21 cellular contexts compared by ENCODE assay signal in genomic region chr19:5663904-5664303, GRCh38. TPM values are rescaled to one million over a fixed set of nuclear protein-coding genes. Genes with fewer than 3 reads are reported as not detected.
A peak's percentile ranks its signal among the peaks of the same experiment; 100 is the strongest.
DNase-seq lines count a peak whose midpoint lies in the region; ATAC-seq, FAIRE-seq and TF ChIP-seq lines count a peak whose summit lies in the region.
"Had no signal": no experiment of that assay in that cellular context is flagged by ENCODE, and none has a peak within 500 bp of the region (broad histone marks: within the 10 kb centered on the region; RNA-seq: fewer than 3 reads in every experiment).

No MANE protein-coding gene starts in this region.

- intact Hi-C loops in HepG2 (cut with micrococcal nuclease; ENCODE audit: unreplicated experiment): no loop called here
- intact Hi-C loops in kidney (cut with DNase I): no loop called here
- intact Hi-C loops in gastrocnemius medialis (cut with DNase I; ENCODE audit: low total_unique reads): no loop called here

- no peak overlapping the region for H3K4me3 Mint-ChIP-seq in T-helper 17 cell
- H3K4me3 Mint-ChIP-seq: CD14-positive monocyte; CD8-positive, alpha-beta T cell; HFFc6 had no signal

- in situ Hi-C loops in HepG2 (cut with HindIII; ENCODE audit: extremely low pct_ligation_motif_present, low pct_unique_long_range_greater_than_20kb): no loop called here
- in situ Hi-C loops in gastrocnemius medialis (cut with MboI; ENCODE audit: low sequenced_read_pairs in 4 of 4): no loop called here

- CTCF ChIA-PET in HepG2 (lab: Yijun Ruan, JAX; ENCODE audit: low intra/inter-chr PET ratio, low total read pairs): no interaction called here
- CTCF ChIA-PET in SK-N-SH (lab: Yijun Ruan, JAX): no interaction called here

- no peaks in the 10 kb centered on the region for H3K79me2 ChIP-seq in HepG2 (ENCODE audit: insufficient read depth, low read length)
- 0 out of 2 replicates have a peak, but pooled peaks cover 3% of the 10 kb centered on the region for H3K79me2 ChIP-seq in SK-N-SH (ENCODE audit: insufficient read depth)

- WGBS in liver: 96% methylated on average over 17 of the region's 17 CpGs
- 96% methylated on average over 16 of the region's 17 CpGs for WGBS in HepG2 (ENCODE audit: low lambda C conversion rate)
- WGBS in SK-N-SH (ENCODE audit: low lambda C conversion rate): 98% methylated on average over 10 of the region's 17 CpGs

- peak overlapping the region; percentile 32 to 64 for H3K27ac ChIP-seq in liver (ENCODE audit: low read depth in 1 of 2, low read length in 2 of 2)
- no peak overlapping the region for H3K27ac ChIP-seq in HepG2 (ENCODE audit: extremely low read length, insufficient read depth, low read length)
- H3K27ac ChIP-seq in kidney (ENCODE audit: low read depth in 2 of 2, low read length in 2 of 2): no peak overlapping the region
- peak overlapping the region; percentile 41 to 76 (median 68) for H3K27ac ChIP-seq in gastrocnemius medialis
- H3K27ac ChIP-seq in SK-N-SH (ENCODE audit: low read depth in 2 of 2, low read length in 1 of 2): no peak overlapping the region
- H3K27ac ChIP-seq: BLaER1, HL-60 had no signal

- H3K4me2 ChIP-seq in HepG2 (ENCODE audit: low read depth, low read length) (no peak overlapping the region), SK-N-SH (no peak overlapping the region)
- H3K4me2 ChIP-seq: BLaER1 had no signal

- TF ChIP-seq RAD21 in liver (IDR thresholded peaks at IDR 0.05) (no peak), HepG2 (CRISPR knock-in tag; IDR thresholded peaks at IDR 0.05) (no peak), SK-N-SH (IDR thresholded peaks at IDR 0.05; ENCODE audit: low read length) (no peak)

- BruUV-seq in HepG2 (replicated peaks; lab: Mats Ljungman, UMichigan): no TSS peak

- no peaks in the 10 kb centered on the region for H3K27me3 Mint-ChIP-seq in T-helper 17 cell

- POLR2A ChIA-PET in HepG2 (lab: Yijun Ruan, JAX): no interaction called here
- POLR2A ChIA-PET in SK-N-SH (lab: Yijun Ruan, JAX): no interaction called here

- peak overlapping the region; percentile 65 for H3K27ac Mint-ChIP-seq in T-helper 17 cell

- no peak for TF ChIP-seq POLR2A in HepG2 (IDR thresholded peaks at IDR 0.05; ENCODE audit: insufficient read depth in 1 of 2, low read depth in 2 of 2, low read length in 2 of 2)
- TF ChIP-seq POLR2A in gastrocnemius medialis (IDR thresholded peaks at IDR 0.05): no peak

- H3K9me3 ChIP-seq in liver (ENCODE audit: control insufficient read depth in 4 of 4, low read length in 3 of 4): no peaks in the 10 kb centered on the region
- no peaks in the 10 kb centered on the region for H3K9me3 ChIP-seq in HepG2 (ENCODE audit: low read length)
- no peaks in the 10 kb centered on the region for H3K9me3 ChIP-seq in T-helper 17 cell (ENCODE audit: control insufficient read depth, low read length, poor library complexity, severe bottlenecking)
- no peaks in the 10 kb centered on the region for H3K9me3 ChIP-seq in kidney (ENCODE audit: control insufficient read depth in 1 of 2, low read length in 2 of 2)
- H3K9me3 ChIP-seq in gastrocnemius medialis: no peaks in the 10 kb centered on the region
- H3K9me3 ChIP-seq in SK-N-SH: no peaks in the 10 kb centered on the region
- H3K9me3 ChIP-seq: BLaER1 had no signal

- H2AFZ ChIP-seq in HepG2 (ENCODE audit: low read length) (no peak overlapping the region), SK-N-SH (ENCODE audit: low read depth) (no peak overlapping the region)

- H3K27me3 ChIP-seq in liver (ENCODE audit: control insufficient read depth in 4 of 4, insufficient read depth in 4 of 4, low read length in 3 of 4): no peaks in the 10 kb centered on the region
- no peaks in the 10 kb centered on the region for H3K27me3 ChIP-seq in HepG2 (ENCODE audit: control insufficient read depth in 1 of 2, insufficient read depth in 2 of 2, low read length in 2 of 2)
- H3K27me3 ChIP-seq in gastrocnemius medialis: no peaks in the 10 kb centered on the region
- H3K27me3 ChIP-seq in SK-N-SH (ENCODE audit: insufficient read depth): no peaks in the 10 kb centered on the region
- H3K27me3 ChIP-seq: BLaER1 had no signal

- DNase-seq in HepG2 (ENCODE audit: low spot score) (no peak), T-helper 17 cell (no peak), kidney (peak; percentile 69), gastrocnemius medialis (no peak), GM10266 (ENCODE audit: extremely low spot score) (no peak), SK-N-SH (no peak), CD1c-positive myeloid dendritic cell (ENCODE audit: extremely low spot score) (no peak)
- DNase-seq: 8988T; Calu3; CD8-positive, alpha-beta T cell; DMS79 treated with DMSO at 0.1 percent for 48 hours; GF-D8; GOT3; H7; HFFc6 had no signal

- H3F3A ChIP-seq in SK-N-SH (replicated peaks; ENCODE audit: insufficient read depth): no peaks in the 10 kb centered on the region

- TF ChIP-seq EP300 in HepG2 (IDR thresholded peaks at IDR 0.05; ENCODE audit: low read depth in 2 of 2, low read length in 2 of 2) (no peak), HepG2 (CRISPR knock-in tag; IDR thresholded peaks at IDR 0.05; ENCODE audit: borderline replicate concordance) (no peak), SK-N-SH (IDR thresholded peaks at IDR 0.05; ENCODE audit: borderline replicate concordance in 1 of 2, low read depth in 1 of 2, low read length in 1 of 2) (no peak)

- no peak for ATAC-seq in HepG2
- no peak for ATAC-seq in T-helper 17 cell
- ATAC-seq in gastrocnemius medialis: no peak
- ATAC-seq: CD8-positive, alpha-beta T cell; GM12878; HCT116 had no signal

- H3K9ac ChIP-seq in liver (ENCODE audit: low read depth in 1 of 2, low read length in 2 of 2): no peak overlapping the region
- no peak overlapping the region for H3K9ac ChIP-seq in HepG2 (ENCODE audit: insufficient read depth, low read depth, low read length)
- no peak overlapping the region for H3K9ac ChIP-seq in kidney (ENCODE audit: low read length in 2 of 2)
- H3K9ac ChIP-seq in SK-N-SH: no peak overlapping the region
- H3K9ac ChIP-seq: BLaER1 had no signal

- no peak overlapping the region for H3K4me3 ChIP-seq in liver (ENCODE audit: low read depth in 1 of 3, low read length in 3 of 3)
- no peak overlapping the region for H3K4me3 ChIP-seq in HepG2 (replicated peaks in 1 of 3; ENCODE audit: insufficient read depth in 1 of 3, low read depth in 2 of 3, low read length in 3 of 3)
- no peak overlapping the region for H3K4me3 ChIP-seq in kidney (ENCODE audit: low read length in 2 of 2)
- no peak overlapping the region for H3K4me3 ChIP-seq in gastrocnemius medialis
- H3K4me3 ChIP-seq in SK-N-SH (ENCODE audit: low read depth in 2 of 2, low read length in 1 of 2): no peak overlapping the region
- H3K4me3 ChIP-seq: BLaER1, GM12878 had no signal

- H3K4me1 ChIP-seq in liver (ENCODE audit: control insufficient read depth in 4 of 4, insufficient read depth in 4 of 4, low read length in 3 of 4) (peaks cover 2 to 21% (median 13%) of the 10 kb centered on the region in 4 donors), HepG2 (ENCODE audit: insufficient read depth, low read length) (peaks cover 15% of the 10 kb centered on the region), kidney (ENCODE audit: control insufficient read depth in 1 of 2, insufficient read depth in 1 of 2, low read depth in 1 of 2, low read length in 2 of 2) (peaks cover 6% of the 10 kb centered on the region in 2 donors), gastrocnemius medialis (peaks cover 0 to 9% of the 10 kb centered on the region in 2 donors), SK-N-SH (ENCODE audit: control insufficient read depth in 1 of 2, insufficient read depth in 2 of 2, low read depth in 1 of 2, low read length in 1 of 2) (no peaks in the 10 kb centered on the region)
- H3K4me1 ChIP-seq: BLaER1 had no signal

- no peaks in the 10 kb centered on the region for H3K36me3 Mint-ChIP-seq in T-helper 17 cell (ENCODE audit: low read depth)

- no peak for TF ChIP-seq CTCF in liver (IDR thresholded peaks at IDR 0.05; ENCODE audit: low read depth, low read length, missing input control)
- TF ChIP-seq CTCF in HepG2 (CRISPR knock-in tag; IDR thresholded peaks at IDR 0.05): no peak
- no peak for TF ChIP-seq CTCF in kidney (IDR thresholded peaks at IDR 0.05; ENCODE audit: borderline replicate concordance, extremely low read depth, insufficient read depth)
- no peak for TF ChIP-seq CTCF in gastrocnemius medialis (IDR thresholded peaks at IDR 0.05 in 4 of 5, conservative IDR thresholded peaks at IDR 0.05 in 1 of 5)
- no peak for TF ChIP-seq CTCF in GM10266 (IDR thresholded peaks at IDR 0.05; ENCODE audit: control insufficient read depth, insufficient read depth, low read depth, missing control alignments)
- TF ChIP-seq CTCF in SK-N-SH (IDR thresholded peaks at IDR 0.05): no peak

- H3K4me1 Mint-ChIP-seq in T-helper 17 cell: no peaks in the 10 kb centered on the region
- H3K4me1 Mint-ChIP-seq: CD14-positive monocyte had no signal

- H3K36me3 ChIP-seq in liver (ENCODE audit: control insufficient read depth in 4 of 4, insufficient read depth in 3 of 4, low read depth in 1 of 4, low read length in 3 of 4) (peaks cover 32 to 89% (median 58%) of the 10 kb centered on the region in 4 donors), HepG2 (replicated peaks in 1 of 2; ENCODE audit: control insufficient read depth in 1 of 2, insufficient read depth in 2 of 2, low read length in 2 of 2) (peaks cover 54 to 83% of the 10 kb centered on the region in 2 experiments), kidney (ENCODE audit: control insufficient read depth in 1 of 2, insufficient read depth in 2 of 2, low read length in 2 of 2) (peaks cover 53 to 68% of the 10 kb centered on the region in 2 donors), gastrocnemius medialis (peaks cover 3 to 100% of the 10 kb centered on the region in 2 donors), SK-N-SH (replicated peaks in 1 of 2; ENCODE audit: control insufficient read depth in 1 of 2, insufficient read depth in 2 of 2, low read length in 1 of 2) (peaks cover 47 to 73% of the 10 kb centered on the region in 2 experiments)

- FAIRE-seq in HepG2 (lab: Jason Lieb, UNC): no peak
- no peak for FAIRE-seq in kidney (lab: Jason Lieb, UNC)
- FAIRE-seq: GM12878 had no signal

- H4K20me1 ChIP-seq in HepG2 (ENCODE audit: insufficient read depth, low read length) (0 out of 2 replicates have a peak, but pooled peaks cover 9% of the 10 kb centered on the region), SK-N-SH (ENCODE audit: insufficient read depth) (no peaks in the 10 kb centered on the region)

- H3K9me2 ChIP-seq in SK-N-SH: no peaks in the 10 kb centered on the region

RNA-seq across cellular contexts. Expression of gene MICOS13, which starts 16.4 kb away (rescaled TPM):
- total RNA-seq in liver: 10 to 100 TPM; 11.5 to 19.0 TPM
- polyA plus RNA-seq in liver: 10 to 100 TPM; 42.7 to 84.0 TPM
- total RNA-seq in HepG2 (2016; rRNA removed; fragmentation: Illumina TruSeq; extraction: Trizol): 35.4 and 37.9 TPM in 2 replicates
- 20.7 and 21.7 TPM in 2 replicates for total RNA-seq in HepG2 (2016; cell fraction: cytosol; rRNA removed; fragmentation: Illumina TruSeq; extraction: Trizol; ENCODE audit: low read depth)
- 38.9 and 39.8 TPM in 2 replicates for total RNA-seq in HepG2 (2016; cell fraction: insoluble cytoplasmic fraction; rRNA removed; fragmentation: Illumina TruSeq; extraction: Trizol)
- total RNA-seq in HepG2 (2016; cell fraction: membrane; rRNA removed; fragmentation: Illumina TruSeq; extraction: Trizol): 22.9 and 26.0 TPM in 2 replicates
- 18.4 and 19.8 TPM in 2 replicates for total RNA-seq in HepG2 (2016; cell fraction: nucleus; rRNA removed; fragmentation: Illumina TruSeq; extraction: Trizol)
- 28.8 and 40.0 TPM in 2 replicates for polyA plus RNA-seq in HepG2 (2011; rRNA removed)
- polyA plus RNA-seq in HepG2 (2011; cell fraction: cytosol; rRNA removed): 16.8 and 30.9 TPM in 2 replicates
- polyA plus RNA-seq in HepG2 (2011; cell fraction: nucleus; rRNA removed): 13.2 and 15.1 TPM in 2 replicates
- polyA plus RNA-seq in HepG2 (2012): 13.1 and 19.3 TPM in 2 replicates
- 20.6 and 24.5 TPM in 2 replicates for polyA plus RNA-seq in HepG2 (2016; cell fraction: cytosol; fragmentation: Illumina TruSeq; extraction: Trizol; ENCODE audit: low read depth)
- 37.7 and 43.8 TPM in 2 replicates for polyA plus RNA-seq in HepG2 (2016; cell fraction: insoluble cytoplasmic fraction; fragmentation: Illumina TruSeq; extraction: Trizol; ENCODE audit: low read depth)
- 19.5 and 22.0 TPM in 2 replicates for polyA plus RNA-seq in HepG2 (2016; cell fraction: membrane; fragmentation: Illumina TruSeq; extraction: Trizol; ENCODE audit: low read depth)
- polyA plus RNA-seq in HepG2 (2016; cell fraction: nucleus; fragmentation: Illumina TruSeq; extraction: Trizol; ENCODE audit: insufficient read depth, low read depth): 32.1 and 41.0 TPM in 2 replicates
- polyA minus RNA-seq in HepG2 (2011; rRNA and poly(A)+ RNA removed; ENCODE audit: low replicate concordance): 14.6 and 22.6 TPM in 2 replicates
- polyA minus RNA-seq in HepG2 (2011; cell fraction: cytosol; rRNA and poly(A)+ RNA removed): 6.3 and 9.1 TPM in 2 replicates
- polyA minus RNA-seq in HepG2 (2011; cell fraction: nucleus; rRNA and poly(A)+ RNA removed): 6.0 and 7.5 TPM in 2 replicates
- 10 to 100 TPM; 26.9 to 27.9 TPM for total RNA-seq in T-helper 17 cell
- 74.6 TPM for total RNA-seq in kidney
- 244 TPM for polyA plus RNA-seq in kidney (ENCODE audit: insufficient read depth, low read depth, low replicate concordance)
- total RNA-seq in gastrocnemius medialis: 100 to 1,000 TPM in 1 of 4 donors, 10 to 100 TPM in 3; 45.7 to 122 (median 74.8) TPM
- polyA plus RNA-seq in SK-N-SH (2012; rRNA removed): 112 and 116 TPM in 2 replicates
- polyA plus RNA-seq in SK-N-SH (2012; cell fraction: cytosol; rRNA removed): 56.7 and 76.6 TPM in 2 replicates
- polyA plus RNA-seq in SK-N-SH (2012; cell fraction: nucleus; rRNA removed): 54.9 and 78.4 TPM in 2 replicates

RNA-seq across cellular contexts. Expression of gene HSD11B1L, which starts 16.9 kb away (rescaled TPM):
- total RNA-seq in liver (1 to 10 TPM; 1.3 to 1.4 TPM), HepG2 (2016; rRNA removed; fragmentation: Illumina TruSeq; extraction: Trizol) (2.8 TPM in 2 replicates), T-helper 17 cell (1 to 10 TPM; 1.4 to 3.1 TPM), kidney (7.8 TPM), gastrocnemius medialis (10 to 100 TPM in 3 of 4 donors, 1 to 10 TPM in 1; 5.8 to 33.2 (median 21.5) TPM)
- polyA plus RNA-seq in liver (1 to 10 TPM; 2.4 to 2.5 TPM), HepG2 (2011; rRNA removed) (3.9 and 4.6 TPM in 2 replicates), kidney (ENCODE audit: insufficient read depth, low read depth, low replicate concordance) (29.9 TPM), SK-N-SH (2012; rRNA removed) (52.0 and 53.3 TPM in 2 replicates)
- total RNA-seq in HepG2 (2016; cell fraction: cytosol; rRNA removed; fragmentation: Illumina TruSeq; extraction: Trizol; ENCODE audit: low read depth): 2.6 and 3.3 TPM in 2 replicates
- total RNA-seq in HepG2 (2016; cell fraction: insoluble cytoplasmic fraction; rRNA removed; fragmentation: Illumina TruSeq; extraction: Trizol): 1.6 and 2.1 TPM in 2 replicates
- 3.9 and 5.5 TPM in 2 replicates for total RNA-seq in HepG2 (2016; cell fraction: membrane; rRNA removed; fragmentation: Illumina TruSeq; extraction: Trizol)
- 0.81 and 0.94 TPM in 2 replicates for total RNA-seq in HepG2 (2016; cell fraction: nucleus; rRNA removed; fragmentation: Illumina TruSeq; extraction: Trizol)
- 4.2 and 6.2 TPM in 2 replicates for polyA plus RNA-seq in HepG2 (2011; cell fraction: cytosol; rRNA removed)
- 6.3 and 7.3 TPM in 2 replicates for polyA plus RNA-seq in HepG2 (2011; cell fraction: nucleus; rRNA removed)
- 1.9 and 3.0 TPM in 2 replicates for polyA plus RNA-seq in HepG2 (2012)
- 3.6 and 4.2 TPM in 2 replicates for polyA plus RNA-seq in HepG2 (2016; cell fraction: cytosol; fragmentation: Illumina TruSeq; extraction: Trizol; ENCODE audit: low read depth)
- polyA plus RNA-seq in HepG2 (2016; cell fraction: insoluble cytoplasmic fraction; fragmentation: Illumina TruSeq; extraction: Trizol; ENCODE audit: low read depth): 2.5 and 3.3 TPM in 2 replicates
- 3.3 and 3.5 TPM in 2 replicates for polyA plus RNA-seq in HepG2 (2016; cell fraction: membrane; fragmentation: Illumina TruSeq; extraction: Trizol; ENCODE audit: low read depth)
- polyA plus RNA-seq in HepG2 (2016; cell fraction: nucleus; fragmentation: Illumina TruSeq; extraction: Trizol; ENCODE audit: insufficient read depth, low read depth): 3.3 and 3.4 TPM in 2 replicates
- 0.21 and 1.8 TPM in 2 replicates for polyA minus RNA-seq in HepG2 (2011; rRNA and poly(A)+ RNA removed; ENCODE audit: low replicate concordance)
- polyA minus RNA-seq in HepG2 (2011; cell fraction: cytosol; rRNA and poly(A)+ RNA removed): 1.1 and 3.1 TPM in 2 replicates
- polyA minus RNA-seq in HepG2 (2011; cell fraction: nucleus; rRNA and poly(A)+ RNA removed): 0.52 and 1.1 TPM in 2 replicates
- 35.3 and 47.9 TPM in 2 replicates for polyA plus RNA-seq in SK-N-SH (2012; cell fraction: cytosol; rRNA removed)
- polyA plus RNA-seq in SK-N-SH (2012; cell fraction: nucleus; rRNA removed): 43.7 and 46.7 TPM in 2 replicates

RNA-seq across cellular contexts. Expression of gene RPL36, which starts 26.2 kb away (rescaled TPM):
- total RNA-seq in liver (100 to 1,000 TPM in 1 of 2 donors, 10 to 100 TPM in 1; 47.2 to 251 TPM), HepG2 (2016; rRNA removed; fragmentation: Illumina TruSeq; extraction: Trizol) (706 and 763 TPM in 2 replicates), T-helper 17 cell (1,000 to 10,000 TPM in 1 of 2 donors, 100 to 1,000 TPM in 1; 811 to 1,376 TPM), kidney (564 TPM), gastrocnemius medialis (100 to 1,000 TPM; 329 to 784 (median 462) TPM)
- polyA plus RNA-seq in liver (100 to 1,000 TPM; 390 to 556 TPM), HepG2 (2011; rRNA removed) (740 and 962 TPM in 2 replicates), kidney (ENCODE audit: insufficient read depth, low read depth, low replicate concordance) (1,593 TPM), SK-N-SH (2012; rRNA removed) (871 and 1,383 TPM in 2 replicates)
- 1,266 and 1,322 TPM in 2 replicates for total RNA-seq in HepG2 (2016; cell fraction: cytosol; rRNA removed; fragmentation: Illumina TruSeq; extraction: Trizol; ENCODE audit: low read depth)
- total RNA-seq in HepG2 (2016; cell fraction: insoluble cytoplasmic fraction; rRNA removed; fragmentation: Illumina TruSeq; extraction: Trizol): 739 and 797 TPM in 2 replicates
- total RNA-seq in HepG2 (2016; cell fraction: membrane; rRNA removed; fragmentation: Illumina TruSeq; extraction: Trizol): 1,622 and 1,758 TPM in 2 replicates
- total RNA-seq in HepG2 (2016; cell fraction: nucleus; rRNA removed; fragmentation: Illumina TruSeq; extraction: Trizol): 259 and 275 TPM in 2 replicates
- 548 and 718 TPM in 2 replicates for polyA plus RNA-seq in HepG2 (2011; cell fraction: cytosol; rRNA removed)
- 184 and 190 TPM in 2 replicates for polyA plus RNA-seq in HepG2 (2011; cell fraction: nucleus; rRNA removed)
- 1,022 and 1,044 TPM in 2 replicates for polyA plus RNA-seq in HepG2 (2012)
- polyA plus RNA-seq in HepG2 (2016; cell fraction: cytosol; fragmentation: Illumina TruSeq; extraction: Trizol; ENCODE audit: low read depth): 1,678 and 1,761 TPM in 2 replicates
- polyA plus RNA-seq in HepG2 (2016; cell fraction: insoluble cytoplasmic fraction; fragmentation: Illumina TruSeq; extraction: Trizol; ENCODE audit: low read depth): 756 and 780 TPM in 2 replicates
- 1,750 and 1,946 TPM in 2 replicates for polyA plus RNA-seq in HepG2 (2016; cell fraction: membrane; fragmentation: Illumina TruSeq; extraction: Trizol; ENCODE audit: low read depth)
- 539 and 605 TPM in 2 replicates for polyA plus RNA-seq in HepG2 (2016; cell fraction: nucleus; fragmentation: Illumina TruSeq; extraction: Trizol; ENCODE audit: insufficient read depth, low read depth)
- polyA minus RNA-seq in HepG2 (2011; rRNA and poly(A)+ RNA removed; ENCODE audit: low replicate concordance): 163 and 316 TPM in 2 replicates
- polyA minus RNA-seq in HepG2 (2011; cell fraction: cytosol; rRNA and poly(A)+ RNA removed): 334 and 359 TPM in 2 replicates
- polyA minus RNA-seq in HepG2 (2011; cell fraction: nucleus; rRNA and poly(A)+ RNA removed): 64.5 and 86.4 TPM in 2 replicates
- polyA plus RNA-seq in SK-N-SH (2012; cell fraction: cytosol; rRNA removed): 933 and 1,018 TPM in 2 replicates
- 319 and 414 TPM in 2 replicates for polyA plus RNA-seq in SK-N-SH (2012; cell fraction: nucleus; rRNA removed)

RNA-seq across cellular contexts. Expression of gene SAFB, which starts 41.0 kb away (rescaled TPM):
- total RNA-seq in liver (10 to 100 TPM; 52.1 to 65.0 TPM), HepG2 (2016; rRNA removed; fragmentation: Illumina TruSeq; extraction: Trizol) (28.4 and 43.4 TPM in 2 replicates), T-helper 17 cell (100 to 1,000 TPM; 173 to 183 TPM), kidney (88.6 TPM), gastrocnemius medialis (10 to 100 TPM; 29.8 to 60.0 (median 56.1) TPM)
- polyA plus RNA-seq in liver (10 to 100 TPM; 16.5 to 24.8 TPM), HepG2 (2011; rRNA removed) (21.0 and 27.2 TPM in 2 replicates), kidney (ENCODE audit: insufficient read depth, low read depth, low replicate concordance) (35.0 TPM), SK-N-SH (2012; rRNA removed) (44.4 and 90.0 TPM in 2 replicates)
- total RNA-seq in HepG2 (2016; cell fraction: cytosol; rRNA removed; fragmentation: Illumina TruSeq; extraction: Trizol; ENCODE audit: low read depth): 14.7 and 17.5 TPM in 2 replicates
- 31.2 and 39.6 TPM in 2 replicates for total RNA-seq in HepG2 (2016; cell fraction: insoluble cytoplasmic fraction; rRNA removed; fragmentation: Illumina TruSeq; extraction: Trizol)
- 15.8 and 15.9 TPM in 2 replicates for total RNA-seq in HepG2 (2016; cell fraction: membrane; rRNA removed; fragmentation: Illumina TruSeq; extraction: Trizol)
- 52.0 and 55.7 TPM in 2 replicates for total RNA-seq in HepG2 (2016; cell fraction: nucleus; rRNA removed; fragmentation: Illumina TruSeq; extraction: Trizol)
- 25.0 and 48.1 TPM in 2 replicates for polyA plus RNA-seq in HepG2 (2011; cell fraction: cytosol; rRNA removed)
- polyA plus RNA-seq in HepG2 (2011; cell fraction: nucleus; rRNA removed): 153 and 157 TPM in 2 replicates
- polyA plus RNA-seq in HepG2 (2012): 55.4 and 72.9 TPM in 2 replicates
- 3.6 and 3.8 TPM in 2 replicates for polyA plus RNA-seq in HepG2 (2016; cell fraction: cytosol; fragmentation: Illumina TruSeq; extraction: Trizol; ENCODE audit: low read depth)
- polyA plus RNA-seq in HepG2 (2016; cell fraction: insoluble cytoplasmic fraction; fragmentation: Illumina TruSeq; extraction: Trizol; ENCODE audit: low read depth): 67.5 and 86.2 TPM in 2 replicates
- 6.0 and 7.3 TPM in 2 replicates for polyA plus RNA-seq in HepG2 (2016; cell fraction: membrane; fragmentation: Illumina TruSeq; extraction: Trizol; ENCODE audit: low read depth)
- polyA plus RNA-seq in HepG2 (2016; cell fraction: nucleus; fragmentation: Illumina TruSeq; extraction: Trizol; ENCODE audit: insufficient read depth, low read depth): 107 and 108 TPM in 2 replicates
- polyA minus RNA-seq in HepG2 (2011; rRNA and poly(A)+ RNA removed; ENCODE audit: low replicate concordance): 19.3 and 26.4 TPM in 2 replicates
- 31.4 and 31.7 TPM in 2 replicates for polyA minus RNA-seq in HepG2 (2011; cell fraction: cytosol; rRNA and poly(A)+ RNA removed)
- 66.7 and 69.6 TPM in 2 replicates for polyA minus RNA-seq in HepG2 (2011; cell fraction: nucleus; rRNA and poly(A)+ RNA removed)
- polyA plus RNA-seq in SK-N-SH (2012; cell fraction: cytosol; rRNA removed): 43.3 and 43.5 TPM in 2 replicates
- 157 and 489 TPM in 2 replicates for polyA plus RNA-seq in SK-N-SH (2012; cell fraction: nucleus; rRNA removed)

RNA-seq across cellular contexts. Expression of gene SAFB2, which starts 41.3 kb away (rescaled TPM):
- total RNA-seq in liver (10 to 100 TPM; 25.8 to 57.8 TPM), HepG2 (2016; rRNA removed; fragmentation: Illumina TruSeq; extraction: Trizol) (22.9 and 31.5 TPM in 2 replicates), T-helper 17 cell (100 to 1,000 TPM; 241 to 255 TPM), kidney (113 TPM), gastrocnemius medialis (10 to 100 TPM; 13.7 to 19.8 (median 18.4) TPM)
- polyA plus RNA-seq in liver (10 to 100 TPM; 18.7 to 31.2 TPM), HepG2 (2011; rRNA removed) (11.2 and 16.8 TPM in 2 replicates), kidney (ENCODE audit: insufficient read depth, low read depth, low replicate concordance) (67.1 TPM), SK-N-SH (2012; rRNA removed) (20.3 and 37.7 TPM in 2 replicates)
- total RNA-seq in HepG2 (2016; cell fraction: cytosol; rRNA removed; fragmentation: Illumina TruSeq; extraction: Trizol; ENCODE audit: low read depth): 28.6 and 30.0 TPM in 2 replicates
- 16.7 and 28.5 TPM in 2 replicates for total RNA-seq in HepG2 (2016; cell fraction: insoluble cytoplasmic fraction; rRNA removed; fragmentation: Illumina TruSeq; extraction: Trizol)
- total RNA-seq in HepG2 (2016; cell fraction: membrane; rRNA removed; fragmentation: Illumina TruSeq; extraction: Trizol): 18.7 and 21.5 TPM in 2 replicates
- total RNA-seq in HepG2 (2016; cell fraction: nucleus; rRNA removed; fragmentation: Illumina TruSeq; extraction: Trizol): 38.9 and 43.4 TPM in 2 replicates
- 4.4 and 7.8 TPM in 2 replicates for polyA plus RNA-seq in HepG2 (2011; cell fraction: cytosol; rRNA removed)
- 123 and 130 TPM in 2 replicates for polyA plus RNA-seq in HepG2 (2011; cell fraction: nucleus; rRNA removed)
- 34.2 and 41.5 TPM in 2 replicates for polyA plus RNA-seq in HepG2 (2012)
- polyA plus RNA-seq in HepG2 (2016; cell fraction: cytosol; fragmentation: Illumina TruSeq; extraction: Trizol; ENCODE audit: low read depth): 7.4 and 9.0 TPM in 2 replicates
- polyA plus RNA-seq in HepG2 (2016; cell fraction: insoluble cytoplasmic fraction; fragmentation: Illumina TruSeq; extraction: Trizol; ENCODE audit: low read depth): 37.3 and 38.4 TPM in 2 replicates
- 8.7 and 10.4 TPM in 2 replicates for polyA plus RNA-seq in HepG2 (2016; cell fraction: membrane; fragmentation: Illumina TruSeq; extraction: Trizol; ENCODE audit: low read depth)
- polyA plus RNA-seq in HepG2 (2016; cell fraction: nucleus; fragmentation: Illumina TruSeq; extraction: Trizol; ENCODE audit: insufficient read depth, low read depth): 110 and 111 TPM in 2 replicates
- 14.4 and 17.7 TPM in 2 replicates for polyA minus RNA-seq in HepG2 (2011; rRNA and poly(A)+ RNA removed; ENCODE audit: low replicate concordance)
- polyA minus RNA-seq in HepG2 (2011; cell fraction: cytosol; rRNA and poly(A)+ RNA removed): 7.1 and 9.7 TPM in 2 replicates
- polyA minus RNA-seq in HepG2 (2011; cell fraction: nucleus; rRNA and poly(A)+ RNA removed): 82.5 and 91.5 TPM in 2 replicates
- polyA plus RNA-seq in SK-N-SH (2012; cell fraction: cytosol; rRNA removed): 20.4 and 21.6 TPM in 2 replicates
- 84.9 and 120 TPM in 2 replicates for polyA plus RNA-seq in SK-N-SH (2012; cell fraction: nucleus; rRNA removed)

Comparison
In these comparisons a context has a peak if more than half of its experiments do, and no peak if none do; other contexts are left out.
1. H3K27ac ChIP-seq: peak in liver (2 of 2) and gastrocnemius medialis (4 of 4); none in HepG2 (single experiment), kidney (0 of 2) and SK-N-SH (0 of 2).